Comparison of ENCODE assay signal across 9 cellular contexts in the genomic region with DNA sequence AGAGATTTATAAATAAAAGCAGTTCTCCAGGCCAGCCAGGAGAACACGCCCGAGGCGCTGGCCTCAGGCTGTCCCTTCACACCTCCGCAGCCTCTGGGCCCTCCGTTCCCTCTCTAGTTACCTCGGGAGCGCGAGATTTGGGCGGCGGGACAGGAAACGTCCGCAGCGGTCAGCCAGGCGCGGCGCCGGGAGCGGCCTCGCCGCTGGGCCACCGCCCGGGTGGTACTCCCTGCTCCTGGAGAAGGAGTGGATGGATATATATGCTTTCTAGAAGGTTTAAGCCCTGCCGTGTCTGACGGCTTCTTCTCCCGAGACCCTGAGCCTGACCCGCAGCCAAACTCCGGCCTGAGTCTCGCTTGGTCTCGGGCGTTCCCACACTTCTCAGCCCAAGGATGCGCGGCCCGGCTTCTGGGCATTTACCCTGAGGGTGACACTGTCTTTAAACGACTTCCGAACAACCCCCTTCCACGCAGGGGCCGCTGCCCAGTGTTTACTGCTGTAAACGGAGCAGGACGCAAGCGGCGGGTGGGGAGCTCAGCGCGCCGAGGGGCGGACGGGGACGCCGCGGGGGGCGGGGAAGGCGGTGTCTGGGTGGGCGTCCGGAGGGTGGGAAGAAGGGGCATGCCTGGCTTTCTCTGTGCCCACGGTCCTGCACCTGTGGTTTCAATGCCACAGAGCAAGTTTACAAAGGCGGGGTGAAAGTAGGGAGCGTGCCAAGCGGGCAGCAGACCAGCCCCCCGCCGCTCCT. TPM values are rescaled to one million over a fixed set of nuclear protein-coding genes. Genes with fewer than 3 reads are reported as not detected.
DNase-seq lines count a peak whose midpoint lies in the region; ATAC-seq, FAIRE-seq and TF ChIP-seq lines count a peak whose summit lies in the region.
"Had no signal": no experiment of that assay in that cellular context is flagged by ENCODE, and none has a peak within 500 bp of the region (broad histone marks: within the 10 kb centered on the region; RNA-seq: fewer than 3 reads in every experiment).

No MANE protein-coding gene starts in this region.

- H3K4me3 ChIP-seq in MG63: peak overlapping the region; percentile 85
- H3K4me3 ChIP-seq in coronary artery: peak overlapping the region; percentile 77
- H3K4me3 ChIP-seq in ovary: peak overlapping the region; percentile 39

- H3K36me3 Mint-ChIP-seq in Calu3 (ENCODE audit: insufficient read depth, unreplicated experiment): peaks cover 4% of the 10 kb centered on the region

- ATAC-seq in GM19324 (IDR thresholded peaks at IDR 0.05; ENCODE audit: low FRiP score, unreplicated experiment): no peak

- TF ChIP-seq CTCF in Calu3 (IDR thresholded peaks at IDR 0.05; ENCODE audit: unreplicated experiment) (no peak), coronary artery (IDR thresholded peaks at IDR 0.05) (no peak), ovary (IDR thresholded peaks at IDR 0.05) (no peak)

- intact Hi-C loops in Calu3 (cut with micrococcal nuclease; ENCODE audit: unreplicated experiment): loop anchor here (10.0 kb wide), 1 partner anchor 325 kb away; no protein-coding TSS in a partner anchor
- intact Hi-C loops in ovary (cut with DNase I): loop anchor here in 1 of 4 donors (5.0 kb wide), 1 partner anchor 253 kb away; no protein-coding TSS in a partner anchor

- FAIRE-seq in urothelium cell line (lab: Jason Lieb, UNC): no peak
- FAIRE-seq: TTC549 had no signal

- H3K27ac ChIP-seq in coronary artery: no peak overlapping the region
- H3K27ac ChIP-seq in ovary: no peak overlapping the region

- TF ChIP-seq POLR2A in ovary (IDR thresholded peaks at IDR 0.05): no peak

- H3K9me3 ChIP-seq in MG63 (no peaks in the 10 kb centered on the region), ovary (peaks cover 0 to 13% of the 10 kb centered on the region in 2 donors)

- WGBS in ovary, 3 donors: 3 to 5% (median 4%) methylated on average over 55 to 59 of the region's 59 CpGs

- H3K36me3 ChIP-seq in MG63 (peaks cover 20% of the 10 kb centered on the region), ovary (no peaks in the 10 kb centered on the region)

- no peaks in the 10 kb centered on the region for H3K4me1 Mint-ChIP-seq in Calu3 (ENCODE audit: low read depth, unreplicated experiment)

- peaks cover 13% of the 10 kb centered on the region for H3K4me1 ChIP-seq in ovary (ENCODE audit: insufficient read depth)

- H3K4me3 Mint-ChIP-seq in Calu3 (ENCODE audit: low read depth, unreplicated experiment): peak overlapping the region; percentile 24

- no peak for DNase-seq in Calu3
- peak; percentile 82 for DNase-seq in MG63
- DNase-seq in coronary artery (ENCODE audit: low spot score): no peak
- peak in 1 of 5 donors; percentile 20 for DNase-seq in ovary
- no peak for DNase-seq in stimulated activated CD4-positive, alpha-beta T cell treated with anti-CD3 and anti-CD28 coated beads, Interleukin-2, amount 100 ng/mL, for 24 hours
- DNase-seq in urothelium cell line (ENCODE audit: low spot score): no peak
- DNase-seq in GM19238 (ENCODE audit: insufficient read length, low spot score): no peak

- CTCF ChIA-PET in Calu3 (lab: Charles Lee): interaction anchor here (0.8 kb wide), 1 partner anchor 11 kb away, joined by 3 read pairs; no protein-coding TSS in a partner anchor

- H3K27me3 Mint-ChIP-seq in Calu3 (ENCODE audit: unreplicated experiment): no peaks in the 10 kb centered on the region

- BruUV-seq in Calu3 (replicated peaks; lab: Mats Ljungman, UMichigan): no TSS peak

- no peak overlapping the region for H3K27ac Mint-ChIP-seq in Calu3 (ENCODE audit: unreplicated experiment)

- H3K27me3 ChIP-seq in MG63 (no peaks in the 10 kb centered on the region), ovary (peaks cover 3% of the 10 kb centered on the region)

- no peaks in the 10 kb centered on the region for H3K9me3 Mint-ChIP-seq in Calu3 (ENCODE audit: low read depth, unreplicated experiment)

- TF ChIP-seq EP300 in ovary (IDR thresholded peaks at IDR 0.05): no peak

RNA-seq across cellular contexts. Expression of gene ZIC2, which starts 2.0 kb away (rescaled TPM):
- 3.5 and 3.6 TPM in 2 replicates for total RNA-seq in Calu3 (2022)
- 3.7 and 5.2 TPM in 2 replicates for total RNA-seq in MG63 (2014; rRNA removed; shearing (Covaris generic); ENCODE audit: low replicate concordance)
- under 1 TPM in 1 of 7 donors, not detected in 6; 0.36 TPM for total RNA-seq in ovary
- under 1 TPM; 0.02 to 0.07 TPM for polyA plus RNA-seq in ovary

RNA-seq across cellular contexts. Expression of gene ZIC5, which starts 8.1 kb away (rescaled TPM):
- 0.57 and 0.71 TPM in 2 replicates for total RNA-seq in Calu3 (2022)
- total RNA-seq in MG63 (2014; rRNA removed; shearing (Covaris generic); ENCODE audit: low replicate concordance): 1.8 and 2.9 TPM in 2 replicates
- total RNA-seq in ovary: under 1 TPM in 2 of 7 donors, not detected in 5; 0.10 to 0.11 TPM
- polyA plus RNA-seq in ovary: not detected
